Comparison of ENCODE assay signal across 8 cellular contexts in the genomic region with DNA sequence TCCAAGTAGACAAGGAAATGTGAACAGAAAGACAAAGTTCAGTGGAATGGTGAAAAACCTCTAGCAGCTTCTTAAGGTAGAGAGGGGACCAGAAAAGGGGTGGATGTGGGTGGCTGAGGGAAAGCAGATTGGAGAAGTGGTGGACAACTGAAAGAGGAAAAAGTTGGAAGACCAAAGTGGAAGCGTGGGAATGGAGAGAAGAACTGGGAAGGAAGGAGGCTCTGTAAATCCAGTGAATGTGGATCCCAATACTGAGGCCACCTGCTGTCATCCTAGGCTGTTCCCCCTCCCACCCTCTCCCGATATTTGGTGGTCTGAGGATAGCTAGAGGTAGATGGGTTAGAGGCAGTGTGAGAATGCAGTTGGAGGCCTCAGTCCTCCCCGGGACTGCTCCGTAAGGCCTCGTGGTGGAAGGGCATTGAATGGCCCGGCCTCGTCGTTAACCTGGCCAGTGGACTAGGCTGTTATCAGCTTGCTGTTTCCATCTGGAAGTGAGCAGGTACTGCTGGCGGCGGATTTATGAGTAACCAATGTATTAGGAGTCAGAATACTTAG. TPM values are rescaled to one million over a fixed set of nuclear protein-coding genes. Genes with fewer than 3 reads are reported as not detected.
DNase-seq lines count a peak whose midpoint lies in the region; ATAC-seq and TF ChIP-seq lines count a peak whose summit lies in the region.

No MANE protein-coding gene starts in this region.

- H3K4me1 ChIP-seq in SJSA1 (replicated peaks): peaks cover 9% of the 10 kb centered on the region

- no peaks in the 10 kb centered on the region for H3K9me3 ChIP-seq in SJSA1 (replicated peaks)

- no peaks in the 10 kb centered on the region for H3K27me3 ChIP-seq in SJSA1 (replicated peaks)

- peak; percentile 5 for DNase-seq in NCI-H2227 (lab: John Stamatoyannopoulos, UW; ENCODE audit: unreplicated experiment)
- DNase-seq in NCI-H2227 treated with DMSO at 0.1 percent for 48 hours (lab: John Stamatoyannopoulos, UW): no peak
- DNase-seq in SJSA1 (ENCODE audit: low read depth in 1 of 2, low spot score in 2 of 2): no peak
- DNase-seq in epithelial cell of proximal tubule (ENCODE audit: low read depth): no peak
- DNase-seq in AG20443 (ENCODE audit: low spot score): no peak
- no peak for DNase-seq in ecto neural progenitor cell (ENCODE audit: low spot score)

- H3K27ac ChIP-seq in SJSA1: peak overlapping the region; percentile 74

- H3K4me3 Mint-ChIP-seq in nephron: peak overlapping the region; percentile 79 to 90 (median 83)

- ATAC-seq in HG03565 (IDR thresholded peaks at IDR 0.05; ENCODE audit: unreplicated experiment): no peak

- no peaks in the 10 kb centered on the region for H3K9me3 Mint-ChIP-seq in nephron

- H3K27me3 Mint-ChIP-seq in nephron (ENCODE audit: low read depth): no peaks in the 10 kb centered on the region

- peaks cover 19% of the 10 kb centered on the region for H3K4me1 Mint-ChIP-seq in nephron

- H3K36me3 ChIP-seq in SJSA1: no peaks in the 10 kb centered on the region; the same call in 1 of the 2 replicates

- peak overlapping the region; percentile 75 to 93 (median 92) for H3K27ac Mint-ChIP-seq in nephron

- no peaks in the 10 kb centered on the region for H3K36me3 Mint-ChIP-seq in nephron (ENCODE audit: low read depth)

- H3K4me3 ChIP-seq in SJSA1 (peak overlapping the region; percentile 73), epithelial cell of proximal tubule (ENCODE audit: low read depth, low read length) (peak overlapping the region; percentile 65)

- TF ChIP-seq CTCF in epithelial cell of proximal tubule (conservative IDR thresholded peaks at IDR 0.05; ENCODE audit: low read depth, low read length): no peak
- TF ChIP-seq CTCF in nephron (IDR thresholded peaks at IDR 0.05; ENCODE audit: unreplicated experiment in 3 of 3): no peak

RNA-seq across cellular contexts. Expression of gene POU6F1, which starts 0.8 kb away (rescaled TPM):
- 1.2 and 5.8 TPM in 2 replicates for total RNA-seq in SJSA1 (2014; rRNA removed; shearing (Covaris generic))
- 4.6 and 9.2 TPM in 2 replicates for total RNA-seq in epithelial cell of proximal tubule

RNA-seq across cellular contexts. Expression of gene DAZAP2, which starts 19.9 kb away (rescaled TPM):
- total RNA-seq in SJSA1 (2014; rRNA removed; shearing (Covaris generic)): 79.9 and 153 TPM in 2 replicates
- 196 and 198 TPM in 2 replicates for total RNA-seq in epithelial cell of proximal tubule

RNA-seq across cellular contexts. Expression of gene TFCP2, which starts 45.7 kb away (rescaled TPM):
- total RNA-seq in SJSA1 (2014; rRNA removed; shearing (Covaris generic)): 6.9 and 8.8 TPM in 2 replicates
- total RNA-seq in epithelial cell of proximal tubule: 9.2 and 12.5 TPM in 2 replicates

RNA-seq across cellular contexts. Expression of gene SMAGP, which starts 51.5 kb away (rescaled TPM):
- 22.8 and 32.5 TPM in 2 replicates for total RNA-seq in SJSA1 (2014; rRNA removed; shearing (Covaris generic))
- total RNA-seq in epithelial cell of proximal tubule: 29.3 and 42.2 TPM in 2 replicates
